21 cellular contexts compared by ENCODE assay signal in genomic region chr20:20483328-20483727, GRCh38.
"Had no signal": no experiment of that assay in that cellular context is flagged by ENCODE, and none has a peak within 500 bp of the region (broad histone marks: within the 10 kb centered on the region; RNA-seq: fewer than 3 reads in every experiment).

No MANE protein-coding gene starts in this region.

- H3K9me3 Mint-ChIP-seq: endodermal cell; immature natural killer cell; natural killer cell treated with Interleukin-12 subunit alpha and Interleukin-12 subunit beta and Interleukin-15 and Interleukin-18, amount 100 ng/mL, for 72 hours; stimulated activated effector memory CD8-positive, alpha-beta T cell treated with anti-CD3 and anti-CD28 coated beads, Interleukin-12 subunit alpha, Interleukin-12 subunit beta, amount 100 ng/mL, for 72 hours; stimulated activated naive CD8-positive, alpha-beta T cell treated with anti-CD3 and anti-CD28 coated beads, Interleukin-15, amount 100 ng/mL, for 72 hours had no signal

- H3K4me1 Mint-ChIP-seq: immature natural killer cell, memory B cell, mesothelial cell of epicardium, neural progenitor cell had no signal

- DNase-seq: effector CD4-positive, alpha-beta T cell; endodermal cell; erythroblast; foreskin keratinocyte; immature natural killer cell; left ventricle myocardium inferior; lower lobe of right lung; nucleus accumbens; ovary; right cardiac atrium; stimulated activated CD4-positive, alpha-beta T cell treated with anti-CD3 and anti-CD28 coated beads, Interleukin-2, amount 100 ng/mL, for 48 hours; stimulated activated CD8-positive, alpha-beta memory T cell treated with anti-CD3 and anti-CD28 coated beads, Interleukin-4, amount 100 ng/mL, for 48 hours; stimulated activated naive CD8-positive, alpha-beta T cell treated with anti-CD3 and anti-CD28 coated beads, Interleukin-15, amount 100 ng/mL, for 72 hours; testis; upper lobe of right lung had no signal

- ATAC-seq: foreskin keratinocyte; lower lobe of right lung; natural killer cell treated with Interleukin-12 subunit alpha and Interleukin-12 subunit beta and Interleukin-15 and Interleukin-18, amount 100 ng/mL, for 72 hours; right cardiac atrium; stimulated activated effector memory CD8-positive, alpha-beta T cell treated with anti-CD3 and anti-CD28 coated beads, Interleukin-12 subunit alpha, Interleukin-12 subunit beta, amount 100 ng/mL, for 72 hours; stimulated activated naive CD8-positive, alpha-beta T cell treated with anti-CD3 and anti-CD28 coated beads, Interleukin-15, amount 100 ng/mL, for 72 hours; upper lobe of right lung had no signal

- H3K36me3 Mint-ChIP-seq: stimulated activated effector memory CD8-positive, alpha-beta T cell treated with anti-CD3 and anti-CD28 coated beads, Interleukin-12 subunit alpha, Interleukin-12 subunit beta, amount 100 ng/mL, for 72 hours had no signal

- H3K4me3 Mint-ChIP-seq: endodermal cell; immature natural killer cell; memory B cell; mesothelial cell of epicardium; natural killer cell treated with Interleukin-12 subunit alpha and Interleukin-12 subunit beta and Interleukin-15 and Interleukin-18, amount 100 ng/mL, for 72 hours; neural progenitor cell; stimulated activated effector memory CD8-positive, alpha-beta T cell treated with anti-CD3 and anti-CD28 coated beads, Interleukin-12 subunit alpha, Interleukin-12 subunit beta, amount 100 ng/mL, for 72 hours; stimulated activated naive CD8-positive, alpha-beta T cell treated with anti-CD3 and anti-CD28 coated beads, Interleukin-15, amount 100 ng/mL, for 72 hours had no signal

- H3K27me3 Mint-ChIP-seq: memory B cell; natural killer cell treated with Interleukin-12 subunit alpha and Interleukin-12 subunit beta and Interleukin-15 and Interleukin-18, amount 100 ng/mL, for 72 hours; progenitor cell of endocrine pancreas; stimulated activated naive CD8-positive, alpha-beta T cell treated with anti-CD3 and anti-CD28 coated beads, Interleukin-15, amount 100 ng/mL, for 72 hours had no signal

- H3K27ac Mint-ChIP-seq: endodermal cell; immature natural killer cell; memory B cell; mesothelial cell of epicardium; natural killer cell treated with Interleukin-12 subunit alpha and Interleukin-12 subunit beta and Interleukin-15 and Interleukin-18, amount 100 ng/mL, for 72 hours; neural progenitor cell; stimulated activated effector memory CD8-positive, alpha-beta T cell treated with anti-CD3 and anti-CD28 coated beads, Interleukin-12 subunit alpha, Interleukin-12 subunit beta, amount 100 ng/mL, for 72 hours; stimulated activated naive CD8-positive, alpha-beta T cell treated with anti-CD3 and anti-CD28 coated beads, Interleukin-15, amount 100 ng/mL, for 72 hours had no signal
